Comparison of ENCODE assay signal across 11 cellular contexts in genomic region chr20:400451-401275, GRCh38. TPM values are rescaled to one million over a fixed set of nuclear protein-coding genes. Genes with fewer than 3 reads are reported as not detected.
A peak's percentile ranks its signal among the peaks of the same experiment; 100 is the strongest.
DNase-seq lines count a peak whose midpoint lies in the region; ATAC-seq and TF ChIP-seq lines count a peak whose summit lies in the region.
"Had no signal": no experiment of that assay in that cellular context is flagged by ENCODE, and none has a peak within 500 bp of the region (broad histone marks: within the 10 kb centered on the region; RNA-seq: fewer than 3 reads in every experiment).

No MANE protein-coding gene starts in this region.

- H3K36me3 ChIP-seq in GM23338 (ENCODE audit: insufficient read depth), result no peaks in the 10 kb centered on the region

- ATAC-seq in GM23338 (peak; percentile 89), HG02571 (IDR thresholded peaks at IDR 0.05; ENCODE audit: unreplicated experiment) (no peak), HG03457 (IDR thresholded peaks at IDR 0.05; ENCODE audit: unreplicated experiment) (no peak)

- no peaks in the 10 kb centered on the region for H3F3A ChIP-seq in GM23338 (replicated peaks; ENCODE audit: low read depth)

- H3K9me2 ChIP-seq in GM23338 (ENCODE audit: insufficient read depth), result no peaks in the 10 kb centered on the region

- DNase-seq in A172 (ENCODE audit: low spot score) (peak; percentile 35), GM23338 (ENCODE audit: low spot score) (peak; percentile 41), SHP77 (lab: John Stamatoyannopoulos, UW) (peak; percentile 42 to 58), iPS-NIHi11 (ENCODE audit: low spot score) (peak; percentile 55), NCI-H2081 treated with DMSO at 0.1 percent for 48 hours (lab: John Stamatoyannopoulos, UW) (no peak), SKM-1 treated with dmso at 0.1 percent for 144 hours (lab: John Stamatoyannopoulos, UW; ENCODE audit: unreplicated experiment) (no peak)
- DNase-seq: activated CD8-positive, alpha-beta memory T cell treated with anti-CD3 and anti-CD28 coated beads for 24 hours; aorta; CD4-positive, alpha-beta T cell had no signal

- H3K27me3 Mint-ChIP-seq in GM23338 (ENCODE audit: insufficient read depth, low read depth, poor library complexity), result peaks cover 11% of the 10 kb centered on the region
- H3K27me3 Mint-ChIP-seq: CD4-positive, alpha-beta T cell had no signal

- peaks cover 3% of the 10 kb centered on the region; the same call in 1 of the 3 replicates for H3K9me3 Mint-ChIP-seq in GM23338
- H3K9me3 Mint-ChIP-seq: CD4-positive, alpha-beta T cell had no signal

- no peak overlapping the region for H3K4me3 Mint-ChIP-seq in GM23338
- H3K4me3 Mint-ChIP-seq: CD4-positive, alpha-beta T cell had no signal

- H4K20me1 ChIP-seq in GM23338 (replicated peaks; ENCODE audit: insufficient read depth), result no peaks in the 10 kb centered on the region

- peak overlapping the region; percentile 64 for H2AFZ ChIP-seq in GM23338

- no peak overlapping the region for H3K27ac ChIP-seq in GM23338 (ENCODE audit: low read depth)

- no peaks in the 10 kb centered on the region for H3K79me2 ChIP-seq in GM23338 (replicated peaks; ENCODE audit: insufficient read depth)

- peak overlapping the region; percentile 81 for H3K27ac Mint-ChIP-seq in GM23338
- H3K27ac Mint-ChIP-seq: CD4-positive, alpha-beta T cell had no signal

- no peaks in the 10 kb centered on the region for H3K27me3 ChIP-seq in GM23338 (ENCODE audit: insufficient read depth)

- no peak for TF ChIP-seq CTCF in GM23338 (conservative IDR thresholded peaks at IDR 0.05; ENCODE audit: low read depth in 2 of 2)

- no peak overlapping the region for H3K4me3 ChIP-seq in GM23338

- peak overlapping the region; percentile 32 for H3K4me2 ChIP-seq in GM23338

- H3K4me1 Mint-ChIP-seq in GM23338, result peaks cover 18% of the 10 kb centered on the region

- peaks cover 7% of the 10 kb centered on the region for H3K4me1 ChIP-seq in GM23338 (ENCODE audit: insufficient read depth)

- H3K36me3 Mint-ChIP-seq in GM23338 (ENCODE audit: low read depth), result peaks cover 14% of the 10 kb centered on the region; the same call in 2 of the 3 replicates

TF ChIP-seq in GM23338, 12 proteins besides CTCF, POLR2A, EP300 and RAD21:
- TF ChIP-seq ETS1 (IDR thresholded peaks at IDR 0.05) (no peak), ZNF462 (CRISPR knock-in tag; IDR thresholded peaks at IDR 0.05) (no peak), STAT1 (IDR thresholded peaks at IDR 0.05; ENCODE audit: unreplicated experiment) (no peak), ZNF114 (CRISPR knock-in tag; IDR thresholded peaks at IDR 0.05) (no peak), ZNF331 (CRISPR knock-in tag; IDR thresholded peaks at IDR 0.05; ENCODE audit: low read depth) (no peak), POLR2AphosphoS5 (IDR thresholded peaks at IDR 0.05; ENCODE audit: low read depth) (0 out of 2 replicates have a peak, but pooled peaks have one; percentile 31)

RNA-seq across cellular contexts. Expression of gene RBCK1, which starts 7.4 kb away (rescaled TPM):
- 101 and 129 TPM in 2 replicates for total RNA-seq in A172 (2014; rRNA removed; shearing (Covaris generic))
- 56.8 and 65.3 TPM in 2 replicates for total RNA-seq in GM23338 (2014; rRNA removed; shearing (Covaris generic))
- 46.5 and 52.6 TPM in 2 replicates for polyA plus RNA-seq in GM23338 (2016; fragmentation: Nextera tagmentation; extraction: Ambion mirVana)

RNA-seq across cellular contexts. Expression of gene TRIB3, which starts 20.1 kb away (rescaled TPM):
- 23.2 and 25.6 TPM in 2 replicates for total RNA-seq in A172 (2014; rRNA removed; shearing (Covaris generic))
- total RNA-seq in GM23338 (2014; rRNA removed; shearing (Covaris generic)), result 13.7 and 21.0 TPM in 2 replicates
- polyA plus RNA-seq in GM23338 (2016; fragmentation: Nextera tagmentation; extraction: Ambion mirVana), result 5.8 and 6.9 TPM in 2 replicates

RNA-seq across cellular contexts. Expression of gene NRSN2, which starts 53.8 kb away (rescaled TPM):
- total RNA-seq in A172 (2014; rRNA removed; shearing (Covaris generic)), result 28.5 and 45.1 TPM in 2 replicates
- total RNA-seq in GM23338 (2014; rRNA removed; shearing (Covaris generic)), result 14.4 and 19.8 TPM in 2 replicates
- polyA plus RNA-seq in GM23338 (2016; fragmentation: Nextera tagmentation; extraction: Ambion mirVana), result 17.9 and 23.2 TPM in 2 replicates

Comparison
In these comparisons a context has a peak if more than half of its experiments do, and no peak if none do; other contexts are left out.
1. DNase-seq: peak in A172 (single experiment), GM23338 (single experiment), SHP77 (2 of 2) and iPS-NIHi11 (single experiment); none in NCI-H2081 treated with DMSO at 0.1 percent for 48 hours (single experiment) and SKM-1 treated with dmso at 0.1 percent for 144 hours (single experiment).